ENCODE assay signal across 14 cellular contexts in the genomic region with DNA sequence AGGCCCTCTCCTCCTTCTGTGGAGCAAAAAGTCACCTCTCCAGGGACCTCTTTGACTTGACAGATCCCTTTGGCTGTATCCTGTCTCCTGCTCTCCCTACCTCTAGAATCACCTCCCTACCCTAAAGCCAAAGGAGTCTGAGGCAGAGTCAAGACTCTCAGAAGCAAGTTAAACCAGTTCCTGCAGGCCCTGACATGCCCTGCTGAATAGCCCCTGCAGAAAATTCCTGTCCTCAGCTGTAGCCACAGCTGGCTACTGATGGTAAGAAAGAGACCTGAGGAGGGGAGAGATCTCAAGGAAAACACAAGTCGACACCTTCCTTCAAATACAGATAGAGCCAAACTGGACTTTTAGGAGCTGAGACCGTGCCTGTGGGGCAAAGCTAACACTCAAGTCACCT. TPM values are rescaled to one million over a fixed set of nuclear protein-coding genes. Genes with fewer than 3 reads are reported as not detected.
A peak's percentile ranks its signal among the peaks of the same experiment; 100 is the strongest.
DNase-seq lines count a peak whose midpoint lies in the region; ATAC-seq and TF ChIP-seq lines count a peak whose summit lies in the region.
"Had no signal": no experiment of that assay in that cellular context is flagged by ENCODE, and none has a peak within 500 bp of the region (broad histone marks: within the 10 kb centered on the region; RNA-seq: fewer than 3 reads in every experiment).

No MANE protein-coding gene starts in this region.

- peaks cover 27% of the 10 kb centered on the region for H3K4me1 Mint-ChIP-seq in endodermal cell
- H3K4me1 Mint-ChIP-seq: stimulated activated effector memory CD8-positive, alpha-beta T cell treated with anti-CD3 and anti-CD28 coated beads, Interleukin-12 subunit alpha, Interleukin-12 subunit beta, amount 100 ng/mL, for 72 hours had no signal

- H3K4me3 Mint-ChIP-seq in endodermal cell, result peak overlapping the region; percentile 32
- H3K4me3 Mint-ChIP-seq: stimulated activated effector memory CD8-positive, alpha-beta T cell treated with anti-CD3 and anti-CD28 coated beads, Interleukin-12 subunit alpha, Interleukin-12 subunit beta, amount 100 ng/mL, for 72 hours had no signal

- H3K4me1 ChIP-seq in ACC112 (ENCODE audit: control insufficient read depth, insufficient read depth, low read length, unreplicated experiment) (peaks cover 15% of the 10 kb centered on the region), endodermal cell (ENCODE audit: control insufficient read depth, insufficient read depth, low read length) (peaks cover 19% of the 10 kb centered on the region), neuron (ENCODE audit: insufficient read depth, low read length) (no peaks in the 10 kb centered on the region)
- H3K4me1 ChIP-seq: BE2C had no signal

- H3K79me2 ChIP-seq in ACC112 (ENCODE audit: control insufficient read depth, insufficient read depth, low read length, unreplicated experiment), result no peaks in the 10 kb centered on the region

- H3K9ac ChIP-seq in endodermal cell (ENCODE audit: extremely low read depth, low read length, poor library complexity, severe bottlenecking), result peak overlapping the region; percentile 38

- 88% methylated on average over 2 of the region's 2 CpGs for WGBS in endodermal cell (ENCODE audit: insufficient coverage in 1 of 2, insufficient read length in 1 of 2), 2 experiments

- peak overlapping the region; percentile 94 for H3K27ac Mint-ChIP-seq in endodermal cell

- H2AFZ ChIP-seq in ACC112 (ENCODE audit: low read length, unreplicated experiment), result peak overlapping the region; percentile 82
- peak overlapping the region; percentile 46 for H2AFZ ChIP-seq in neuron (ENCODE audit: low read depth, low read length)

- DNase-seq in LNCaP clone FGC (ENCODE audit: low read depth), result peak; percentile 62
- peak; percentile 74 for DNase-seq in endodermal cell
- no peak for DNase-seq in stimulated activated CD4-positive, alpha-beta T cell treated with anti-CD3 and anti-CD28 coated beads, Interleukin-2, amount 100 ng/mL, for 48 hours
- DNase-seq in NCI-H2029 (lab: John Stamatoyannopoulos, UW), result no peak
- no peak for DNase-seq in stimulated activated naive CD8-positive, alpha-beta T cell treated with anti-CD3 and anti-CD28 coated beads, Interleukin-15, Interleukin-2, amounts not matched to agents 100 U/mL and 50 U/mL, for 24 hours
- DNase-seq in HCEC 1CT, result no peak
- DNase-seq: activated CD8-positive, alpha-beta memory T cell treated with anti-CD3 and anti-CD28 coated beads, Interleukin-2, amount 50 U/mL, for 48 hours; BE2C; central memory CD4-positive, alpha-beta T cell; hypothalamus had no signal

- ATAC-seq in stimulated activated naive CD8-positive, alpha-beta T cell treated with anti-CD3 and anti-CD28 coated beads, Interleukin-15, Interleukin-2, amounts not matched to agents 100 U/mL and 50 U/mL, for 24 hours, result no peak
- ATAC-seq: stimulated activated effector memory CD8-positive, alpha-beta T cell treated with anti-CD3 and anti-CD28 coated beads, Interleukin-12 subunit alpha, Interleukin-12 subunit beta, amount 100 ng/mL, for 72 hours had no signal

- H3K9me3 ChIP-seq in endodermal cell (ENCODE audit: control insufficient read depth, low read length), result no peaks in the 10 kb centered on the region
- no peaks in the 10 kb centered on the region for H3K9me3 ChIP-seq in neuron (ENCODE audit: low read length)
- H3K9me3 ChIP-seq: BE2C had no signal

- peaks cover 1% of the 10 kb centered on the region for H3K9me3 Mint-ChIP-seq in endodermal cell
- H3K9me3 Mint-ChIP-seq: stimulated activated effector memory CD8-positive, alpha-beta T cell treated with anti-CD3 and anti-CD28 coated beads, Interleukin-12 subunit alpha, Interleukin-12 subunit beta, amount 100 ng/mL, for 72 hours had no signal

- no peaks in the 10 kb centered on the region for H3K36me3 Mint-ChIP-seq in endodermal cell (ENCODE audit: low read depth)
- H3K36me3 Mint-ChIP-seq: stimulated activated effector memory CD8-positive, alpha-beta T cell treated with anti-CD3 and anti-CD28 coated beads, Interleukin-12 subunit alpha, Interleukin-12 subunit beta, amount 100 ng/mL, for 72 hours had no signal

- TF ChIP-seq CTCF in LNCaP clone FGC (IDR thresholded peaks at IDR 0.05; ENCODE audit: control insufficient read depth, extremely low read depth, insufficient read depth), result no peak
- no peak for TF ChIP-seq CTCF in endodermal cell (conservative IDR thresholded peaks at IDR 0.05)

- H3K4me3 ChIP-seq in ACC112 (ENCODE audit: low read depth, low read length) (no peak overlapping the region), LNCaP clone FGC (ENCODE audit: low read depth, low read length) (no peak overlapping the region), endodermal cell (ENCODE audit: low read length) (no peak overlapping the region), neuron (ENCODE audit: low read length) (no peak overlapping the region)
- H3K4me3 ChIP-seq: SK-N-MC had no signal

- no peaks in the 10 kb centered on the region for H3K36me3 ChIP-seq in ACC112 (ENCODE audit: insufficient read depth, low read length)
- no peaks in the 10 kb centered on the region for H3K36me3 ChIP-seq in endodermal cell (ENCODE audit: control insufficient read depth, insufficient read depth, low read length)
- no peaks in the 10 kb centered on the region for H3K36me3 ChIP-seq in neuron (ENCODE audit: insufficient read depth, low read length)
- H3K36me3 ChIP-seq: BE2C had no signal

- H3K27ac ChIP-seq in ACC112 (ENCODE audit: low read depth, low read length) (no peak overlapping the region), endodermal cell (ENCODE audit: low read depth, low read length) (no peak overlapping the region)
- H3K27ac ChIP-seq: SK-N-MC had no signal

- no peaks in the 10 kb centered on the region for H3K27me3 ChIP-seq in ACC112 (ENCODE audit: insufficient read depth, low read length)
- H3K27me3 ChIP-seq in endodermal cell (ENCODE audit: control insufficient read depth, insufficient read depth, low read length, poor library complexity, severe bottlenecking), result no peaks in the 10 kb centered on the region
- H3K27me3 ChIP-seq in neuron (ENCODE audit: insufficient read depth, low read length), result no peaks in the 10 kb centered on the region
- H3K27me3 ChIP-seq: BE2C had no signal

- no peaks in the 10 kb centered on the region for H3K27me3 Mint-ChIP-seq in endodermal cell (ENCODE audit: insufficient read depth)

RNA-seq across cellular contexts. Expression of a gene that starts 23.7 kb away (rescaled TPM):
- 10 to 100 TPM; 60.9 to 82.1 TPM for total RNA-seq in endodermal cell
- polyA plus RNA-seq in endodermal cell (2013, experiment 1 of 2), result 49.7 TPM
- 49.8 TPM for polyA plus RNA-seq in endodermal cell (2013, experiment 2 of 2)

RNA-seq across cellular contexts. Expression of a gene that starts 54.1 kb away (rescaled TPM):
- total RNA-seq in endodermal cell, result 10 to 100 TPM; 35.0 to 37.0 TPM
- 45.9 TPM for polyA plus RNA-seq in endodermal cell (2013, experiment 1 of 2)
- 40.1 TPM for polyA plus RNA-seq in endodermal cell (2013, experiment 2 of 2)

Comparison
In these comparisons a context has a peak if more than half of its experiments do, and no peak if none do; other contexts are left out.
1. DNase-seq: peak in LNCaP clone FGC (single experiment) and endodermal cell (single experiment); none in stimulated activated CD4-positive, alpha-beta T cell treated with anti-CD3 and anti-CD28 coated beads, Interleukin-2, amount 100 ng/mL, for 48 hours (0 of 2), NCI-H2029 (single experiment), stimulated activated naive CD8-positive, alpha-beta T cell treated with anti-CD3 and anti-CD28 coated beads, Interleukin-15, Interleukin-2, amounts not matched to agents 100 U/mL and 50 U/mL, for 24 hours (single experiment) and HCEC 1CT (single experiment).